Comparison of ENCODE assay signal across 1 cellular context in genomic region chr12:53379389-53380103, GRCh38.
A peak's percentile ranks its signal among the peaks of the same experiment; 100 is the strongest.
TF ChIP-seq lines count a peak whose summit lies in the region.

No MANE protein-coding gene starts in this region.

TF ChIP-seq in endothelial cell of umbilical vein, 7 proteins besides CTCF, POLR2A, EP300 and RAD21:
- peak; percentile 83 for TF ChIP-seq POLR2AphosphoS5 (IDR thresholded peaks at IDR 0.05; ENCODE audit: insufficient read depth, low read depth, low read length)
- TF ChIP-seq GATA2 (IDR thresholded peaks at IDR 0.05; ENCODE audit: insufficient read depth, insufficient read length, low read depth, low read length) = no peak
